Comparison of ENCODE assay signal across 1 cellular context in the genomic region with DNA sequence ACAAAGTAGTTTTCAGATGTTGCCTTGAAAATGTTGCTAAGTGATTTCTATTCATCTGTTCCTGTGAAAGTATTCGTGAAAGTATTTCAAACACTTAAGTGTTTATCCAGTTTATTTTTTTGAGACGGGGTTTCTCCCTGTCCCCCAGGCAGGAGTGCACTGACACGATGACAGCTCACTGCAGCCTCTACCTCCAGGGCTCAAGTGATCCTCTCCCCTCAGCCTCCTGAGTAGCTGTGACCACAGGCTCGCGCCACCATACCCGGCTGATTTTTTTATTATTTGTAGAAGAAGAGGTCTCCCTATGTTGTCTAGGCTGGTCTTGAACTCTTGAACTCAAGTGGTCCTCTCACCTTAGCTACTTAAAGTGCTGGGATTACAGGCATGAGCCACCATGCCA.
TF ChIP-seq lines count a peak whose summit lies in the region.

No MANE protein-coding gene starts in this region.

TF ChIP-seq in H1, 55 proteins besides CTCF, POLR2A, EP300 and RAD21:
- TF ChIP-seq BRCA1 (IDR thresholded peaks at IDR 0.05; ENCODE audit: low read depth, low read length), result no peak
- TF ChIP-seq JUN (IDR thresholded peaks at IDR 0.05; ENCODE audit: low read depth, low read length), result no peak
- TF ChIP-seq GTF2F1 (IDR thresholded peaks at IDR 0.05; ENCODE audit: borderline replicate concordance, low read depth, low read length), result no peak
- TF ChIP-seq SP2 (IDR thresholded peaks at IDR 0.05; ENCODE audit: low read length), result no peak
- no peak for TF ChIP-seq KDM4A (IDR thresholded peaks at IDR 0.05; ENCODE audit: low read depth, low read length, severe bottlenecking)
- TF ChIP-seq CREB1 (IDR thresholded peaks at IDR 0.05), result no peak
- no peak for TF ChIP-seq HDAC6 (IDR thresholded peaks at IDR 0.05; ENCODE audit: low read depth, low read length)
- TF ChIP-seq RXRA (IDR thresholded peaks at IDR 0.05; ENCODE audit: insufficient read depth, low read depth, low read length), result no peak
- TF ChIP-seq POLR2AphosphoS5 (IDR thresholded peaks at IDR 0.05; ENCODE audit: low read depth, low read length), result no peak
- TF ChIP-seq RBBP5 (IDR thresholded peaks at IDR 0.05; ENCODE audit: borderline replicate concordance, low read depth, low read length), result no peak
- TF ChIP-seq SUZ12 (IDR thresholded peaks at IDR 0.05; ENCODE audit: low read length), result no peak
- no peak for TF ChIP-seq GABPA (IDR thresholded peaks at IDR 0.05; ENCODE audit: borderline replicate concordance, insufficient read depth, low read length)
- no peak for TF ChIP-seq HDAC2 (IDR thresholded peaks at IDR 0.05; ENCODE audit: borderline replicate concordance in 1 of 2, low read depth in 2 of 2, low read length in 2 of 2)
- TF ChIP-seq CEBPB (IDR thresholded peaks at IDR 0.05; ENCODE audit: low read depth, low read length), result no peak
- no peak for TF ChIP-seq SP4 (IDR thresholded peaks at IDR 0.05; ENCODE audit: low read length)
